19 cellular contexts compared by ENCODE assay signal in the genomic region with DNA sequence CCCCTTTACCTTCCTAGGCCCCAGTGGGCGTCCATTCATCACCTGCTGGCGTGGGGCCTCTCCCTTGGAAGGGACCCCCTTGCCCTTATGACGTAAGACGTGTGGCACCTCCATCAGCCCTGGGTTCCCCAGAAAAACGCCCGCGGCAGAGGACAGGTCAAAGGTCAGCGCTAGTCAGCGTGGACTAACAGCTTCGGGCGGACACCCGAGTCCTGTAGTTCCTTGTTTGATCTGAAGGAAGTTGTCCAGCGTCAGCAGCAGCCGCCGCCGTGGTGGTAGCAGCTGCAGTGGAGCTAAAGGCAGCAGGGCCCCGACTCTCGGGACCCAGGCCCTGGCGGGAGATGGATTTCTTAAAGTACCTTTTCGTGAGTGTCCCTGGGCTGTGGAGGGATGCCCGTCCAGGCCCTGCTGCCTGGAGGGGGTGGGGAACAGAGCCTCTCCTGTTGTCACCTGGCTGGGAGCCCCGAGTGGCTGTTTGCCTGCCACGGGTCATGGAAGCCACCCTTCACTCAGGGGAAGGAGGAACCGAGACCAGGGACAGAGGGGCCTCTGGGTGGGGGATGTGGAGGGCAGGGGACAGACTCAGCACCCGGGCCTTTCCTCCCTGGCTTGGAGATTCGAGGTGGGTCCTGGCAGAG.
DNase-seq lines count a peak whose midpoint lies in the region; ATAC-seq and TF ChIP-seq lines count a peak whose summit lies in the region.
"Had no signal": no experiment of that assay in that cellular context is flagged by ENCODE, and none has a peak within 500 bp of the region (broad histone marks: within the 10 kb centered on the region; RNA-seq: fewer than 3 reads in every experiment).

No MANE protein-coding gene starts in this region.

- ATAC-seq in GM21737 (IDR thresholded peaks at IDR 0.05; ENCODE audit: unreplicated experiment) = no peak
- no peak for ATAC-seq in stimulated activated naive CD8-positive, alpha-beta T cell treated with anti-CD3 and anti-CD28 coated beads, Interleukin-15, amount 100 ng/mL, for 72 hours
- ATAC-seq: GM12878 had no signal

- H2AFZ ChIP-seq in OCI-LY3 (ENCODE audit: low read depth, low read length) = peak overlapping the region; percentile 51; the same call in 1 of the 2 replicates
- H2AFZ ChIP-seq: PC-9 had no signal

- no peaks in the 10 kb centered on the region for H3K79me2 ChIP-seq in OCI-LY3 (ENCODE audit: low read length)

- no peaks in the 10 kb centered on the region for H3K27me3 Mint-ChIP-seq in dendritic cell treated with granulocyte-macrophage colony-stimulating factor and Interleukin-4, amounts not matched to agents 40 ng/mL and 50 ng/mL, for 4 days
- peaks cover 6% of the 10 kb centered on the region for H3K27me3 Mint-ChIP-seq in stimulated activated naive CD8-positive, alpha-beta T cell treated with anti-CD3 and anti-CD28 coated beads, Interleukin-15, amount 100 ng/mL, for 72 hours

- H3K27ac ChIP-seq in OCI-LY3 (ENCODE audit: low read length) (no peak overlapping the region), mesodermal cell (ENCODE audit: low read depth, low read length, severe bottlenecking) (peak overlapping the region; percentile 29), stomach (peak overlapping the region; percentile 77 to 87 (median 82)), brain microvascular endothelial cell (no peak overlapping the region), esophagus squamous epithelium (peak overlapping the region in 1 of 4 donors; percentile 16)
- H3K27ac ChIP-seq: C4-2B, coronary artery, PC-9, vagina had no signal

- peak overlapping the region; percentile 45 for H3K4me3 Mint-ChIP-seq in dendritic cell treated with granulocyte-macrophage colony-stimulating factor and Interleukin-4, amounts not matched to agents 40 ng/mL and 50 ng/mL, for 4 days
- H3K4me3 Mint-ChIP-seq in stimulated activated naive CD8-positive, alpha-beta T cell treated with anti-CD3 and anti-CD28 coated beads, Interleukin-15, amount 100 ng/mL, for 72 hours = no peak overlapping the region
- H3K4me3 Mint-ChIP-seq: memory B cell had no signal

- peaks cover 34% of the 10 kb centered on the region for H3K4me1 Mint-ChIP-seq in dendritic cell treated with granulocyte-macrophage colony-stimulating factor and Interleukin-4, amounts not matched to agents 40 ng/mL and 50 ng/mL, for 4 days (ENCODE audit: low read depth)
- H3K4me1 Mint-ChIP-seq in stimulated activated naive CD8-positive, alpha-beta T cell treated with anti-CD3 and anti-CD28 coated beads, Interleukin-15, amount 100 ng/mL, for 72 hours = peaks cover 22% of the 10 kb centered on the region

- H3K4me1 ChIP-seq in OCI-LY3 (ENCODE audit: low read length) (peaks cover 34% of the 10 kb centered on the region), mesodermal cell (ENCODE audit: control insufficient read depth, insufficient read depth, low read length, poor library complexity, severe bottlenecking) (peaks cover 12% of the 10 kb centered on the region), stomach (peaks cover 5 to 29% (median 16%) of the 10 kb centered on the region in 4 donors), esophagus squamous epithelium (no peaks in the 10 kb centered on the region)

- no peaks in the 10 kb centered on the region for H4K20me1 ChIP-seq in OCI-LY3 (ENCODE audit: insufficient read depth, low read length)

- H3K36me3 ChIP-seq in OCI-LY3 (replicated peaks; ENCODE audit: low read depth, low read length) = no peaks in the 10 kb centered on the region
- H3K36me3 ChIP-seq in mesodermal cell (ENCODE audit: control insufficient read depth, insufficient read depth, low read length) = no peaks in the 10 kb centered on the region
- peaks cover 0 to 2% (median 0%) of the 10 kb centered on the region in 4 donors for H3K36me3 ChIP-seq in stomach
- no peaks in the 10 kb centered on the region for H3K36me3 ChIP-seq in brain microvascular endothelial cell (replicated peaks)
- H3K36me3 ChIP-seq in esophagus squamous epithelium = no peaks in the 10 kb centered on the region
- H3K36me3 ChIP-seq: vagina had no signal

- peak overlapping the region; percentile 38; the same call in 1 of the 2 replicates for H3K9ac ChIP-seq in OCI-LY3 (ENCODE audit: low read length)

- H3K9me3 ChIP-seq in OCI-LY3 (ENCODE audit: insufficient read depth, low read length) (no peaks in the 10 kb centered on the region), mesodermal cell (ENCODE audit: control insufficient read depth, low read length) (no peaks in the 10 kb centered on the region), stomach (no peaks in the 10 kb centered on the region), esophagus squamous epithelium (no peaks in the 10 kb centered on the region)
- H3K9me3 ChIP-seq: vagina had no signal

- H3K27me3 ChIP-seq in OCI-LY3 (ENCODE audit: low read depth, low read length) (peaks cover 4% of the 10 kb centered on the region; the same call in 1 of the 2 replicates), stomach (no peaks in the 10 kb centered on the region), brain microvascular endothelial cell (replicated peaks) (no peaks in the 10 kb centered on the region), esophagus squamous epithelium (no peaks in the 10 kb centered on the region)
- H3K27me3 ChIP-seq: vagina had no signal

- DNase-seq in stomach (peak; percentile 57), brain microvascular endothelial cell (no peak), esophagus squamous epithelium (lab: John Stamatoyannopoulos, UW) (no peak)
- no peak for DNase-seq in stimulated activated naive CD8-positive, alpha-beta T cell treated with anti-CD3 and anti-CD28 coated beads, Interleukin-15, amount 100 ng/mL, for 72 hours
- DNase-seq: activated CD4-positive, CD25-positive, alpha-beta regulatory T cell treated with anti-CD3 and anti-CD28 coated beads, Interleukin-2, amount 50 U/mL, for 72 hours; activated T-cell treated with anti-CD3 and anti-CD28 coated beads for 4 hours; IMR-90; NCI-H1105 treated with DMSO at 0.1 percent for 48 hours; NCI-H446; PC-9 had no signal

- TF ChIP-seq POLR2A in stomach (IDR thresholded peaks at IDR 0.05) (no peak), esophagus squamous epithelium (IDR thresholded peaks at IDR 0.05) (no peak)

- no peak for TF ChIP-seq EP300 in stomach (IDR thresholded peaks at IDR 0.05)

- H3K4me3 ChIP-seq in OCI-LY3 (ENCODE audit: low read length) = peak overlapping the region; percentile 45
- H3K4me3 ChIP-seq in mesodermal cell (ENCODE audit: extremely low read depth, insufficient read depth, low read length, poor library complexity, severe bottlenecking) = no peak overlapping the region
- H3K4me3 ChIP-seq in stomach = peak overlapping the region; percentile 21 to 28 (median 28)
- no peak overlapping the region for H3K4me3 ChIP-seq in brain microvascular endothelial cell (ENCODE audit: low read depth, low read length)
- no peak overlapping the region for H3K4me3 ChIP-seq in esophagus squamous epithelium
- H3K4me3 ChIP-seq: coronary artery, GM12878, PC-9, vagina had no signal

- peak overlapping the region; percentile 64 for H3K4me2 ChIP-seq in OCI-LY3 (ENCODE audit: low read length)
- H3K4me2 ChIP-seq: PC-9 had no signal

- TF ChIP-seq CTCF in OCI-LY3 (IDR thresholded peaks at IDR 0.05; ENCODE audit: low read depth, low read length) (no peak), stomach (IDR thresholded peaks at IDR 0.05) (no peak), brain microvascular endothelial cell (IDR thresholded peaks at IDR 0.05; ENCODE audit: low read depth, low read length, missing control alignments) (no peak), esophagus squamous epithelium (IDR thresholded peaks at IDR 0.05) (no peak)

- intact Hi-C loops in dendritic cell treated with granulocyte-macrophage colony-stimulating factor and Interleukin-4, amounts not matched to agents 40 ng/mL and 50 ng/mL, for 4 days (cut with micrococcal nuclease) = loop anchor here (10.0 kb wide), 1 partner anchor 145 kb away; the partner anchor contains the start of gene RAP1GAP2
- intact Hi-C loops in stomach (cut with DNase I; ENCODE audit: low total_unique reads) = no loop called here
- intact Hi-C loops in esophagus squamous epithelium (cut with DNase I) = no loop called here

- in situ Hi-C loops in brain microvascular endothelial cell (cut with HindIII; ENCODE audit: low pct_ligation_motif_present, low sequenced_read_pairs) = no loop called here

- WGBS in mesodermal cell (ENCODE audit: insufficient coverage in 2 of 2), 2 experiments = 91 to 93% methylated on average over 22 to 23 of the region's 26 CpGs
- 35 to 54% (median 37%) methylated on average over 18 to 26 of the region's 26 CpGs for WGBS in stomach, 5 donors
- WGBS in esophagus squamous epithelium, 2 donors = 80 to 100% methylated on average over 1 to 2 of the region's 26 CpGs

- H3K9me3 Mint-ChIP-seq in dendritic cell treated with granulocyte-macrophage colony-stimulating factor and Interleukin-4, amounts not matched to agents 40 ng/mL and 50 ng/mL, for 4 days = no peaks in the 10 kb centered on the region
- H3K9me3 Mint-ChIP-seq in stimulated activated naive CD8-positive, alpha-beta T cell treated with anti-CD3 and anti-CD28 coated beads, Interleukin-15, amount 100 ng/mL, for 72 hours = no peaks in the 10 kb centered on the region
- H3K9me3 Mint-ChIP-seq: memory B cell had no signal

- peaks cover 1% of the 10 kb centered on the region for H3K36me3 Mint-ChIP-seq in dendritic cell treated with granulocyte-macrophage colony-stimulating factor and Interleukin-4, amounts not matched to agents 40 ng/mL and 50 ng/mL, for 4 days (ENCODE audit: low read depth)

- H3K27ac Mint-ChIP-seq in dendritic cell treated with granulocyte-macrophage colony-stimulating factor and Interleukin-4, amounts not matched to agents 40 ng/mL and 50 ng/mL, for 4 days = peak overlapping the region; percentile 75
- H3K27ac Mint-ChIP-seq in stimulated activated naive CD8-positive, alpha-beta T cell treated with anti-CD3 and anti-CD28 coated beads, Interleukin-15, amount 100 ng/mL, for 72 hours = no peak overlapping the region
- H3K27ac Mint-ChIP-seq: memory B cell had no signal

Comparison
In these comparisons a context has a peak if more than half of its experiments do, and no peak if none do; other contexts are left out.
1. H3K27ac ChIP-seq: peak in mesodermal cell (single experiment) and stomach (5 of 5); none in OCI-LY3 (single experiment) and brain microvascular endothelial cell (single experiment).
2. H3K4me3 ChIP-seq: peak in OCI-LY3 (single experiment) and stomach (4 of 4); none in mesodermal cell (single experiment), brain microvascular endothelial cell (single experiment) and esophagus squamous epithelium (0 of 4).